24 cellular contexts compared by ENCODE assay signal in genomic region chr17:60934723-60935122, GRCh38.
"Had no signal": no experiment of that assay in that cellular context is flagged by ENCODE, and none has a peak within 500 bp of the region (broad histone marks: within the 10 kb centered on the region; RNA-seq: fewer than 3 reads in every experiment).

No MANE protein-coding gene starts in this region.

- H3K9me3 Mint-ChIP-seq: activated CD8-positive, alpha-beta T cell treated with anti-CD3 and anti-CD28 coated beads for 36 hours; activated naive CD8-positive, alpha-beta T cell treated with anti-CD3 and anti-CD28 coated beads, Interleukin-2, amount 10 ng/mL, durations not matched to agents 7 days and 5 days; activated T-cell treated with anti-CD3 and anti-CD28 coated beads, Interleukin-2, amount 50 U/mL, for 72 hours; activated T-helper 2 cell treated with anti-CD3 and anti-CD28 coated beads, Interferon-gamma antibody, Interleukin-2, Interleukin-4, amounts not matched to agents 10 μg/mL and 5 μg/mL and 100 μg/mL, durations not matched to agents 14 hours and 24 hours and 36 hours; central memory CD8-positive, alpha-beta T cell had no signal

- H3K4me3 ChIP-seq: adrenal gland had no signal

- H3K27ac ChIP-seq: adrenal gland, VCaP had no signal

- H3K36me3 Mint-ChIP-seq: activated naive CD8-positive, alpha-beta T cell treated with anti-CD3 and anti-CD28 coated beads, Interleukin-2, amount 10 ng/mL, durations not matched to agents 7 days and 5 days had no signal

- H3K27ac Mint-ChIP-seq: activated CD8-positive, alpha-beta T cell treated with anti-CD3 and anti-CD28 coated beads for 36 hours; activated naive CD8-positive, alpha-beta T cell treated with anti-CD3 and anti-CD28 coated beads, Interleukin-2, amount 10 ng/mL, durations not matched to agents 7 days and 5 days; activated T-cell treated with anti-CD3 and anti-CD28 coated beads, Interleukin-2, amount 50 U/mL, for 72 hours; activated T-helper 2 cell treated with anti-CD3 and anti-CD28 coated beads, Interferon-gamma antibody, Interleukin-2, Interleukin-4, amounts not matched to agents 10 μg/mL and 5 μg/mL and 100 μg/mL, durations not matched to agents 14 hours and 24 hours and 36 hours; T-helper 17 cell had no signal

- H3K27me3 ChIP-seq: adrenal gland had no signal

- ATAC-seq: activated CD8-positive, alpha-beta T cell treated with anti-CD3 and anti-CD28 coated beads for 36 hours; activated T-cell treated with anti-CD3 and anti-CD28 coated beads, Interleukin-2, amount 50 U/mL, for 72 hours; T-helper 17 cell had no signal

- H3K4me1 Mint-ChIP-seq: activated naive CD8-positive, alpha-beta T cell treated with anti-CD3 and anti-CD28 coated beads, Interleukin-2, amount 10 ng/mL, durations not matched to agents 7 days and 5 days; central memory CD8-positive, alpha-beta T cell had no signal

- H3K4me3 Mint-ChIP-seq: activated CD8-positive, alpha-beta T cell treated with anti-CD3 and anti-CD28 coated beads for 36 hours; activated naive CD8-positive, alpha-beta T cell treated with anti-CD3 and anti-CD28 coated beads, Interleukin-2, amount 10 ng/mL, durations not matched to agents 7 days and 5 days; activated T-cell treated with anti-CD3 and anti-CD28 coated beads, Interleukin-2, amount 50 U/mL, for 72 hours; central memory CD8-positive, alpha-beta T cell; T-helper 17 cell had no signal

- DNase-seq: activated CD4-positive, alpha-beta T cell treated with anti-CD3 and anti-CD28 coated beads for 4 hours; activated CD4-positive, CD25-positive, alpha-beta regulatory T cell; activated CD8-positive, alpha-beta memory T cell treated with anti-CD3 and anti-CD28 coated beads, Interleukin-2, amount 50 U/mL, for 4 hours; activated CD8-positive, alpha-beta T cell treated with anti-CD3 and anti-CD28 coated beads for 36 hours; activated gamma-delta T cell treated with Interleukin-2 at 50 U/mL for 16 hours; activated naive CD4-positive, alpha-beta T cell treated with anti-CD3 and anti-CD28 coated beads, Interleukin-2, amount 50 U/mL, for 16 hours; activated naive CD8-positive, alpha-beta T cell treated with anti-CD3 and anti-CD28 coated beads, Interleukin-2, amount 10 ng/mL, durations not matched to agents 7 days and 5 days; activated T-cell treated with anti-CD3 and anti-CD28 coated beads, Interleukin-2, amount 50 U/mL, for 72 hours; adrenal gland; anterior cingulate cortex; NCI-H1105 treated with DMSO at 0.1 percent for 48 hours; NCI-H1436 treated with DMSO at 0.1 percent for 48 hours; NCI-H187; NCI-H2081; NCI-H510A treated with DMSO at 0.1 percent for 48 hours; NCI-H69; NK-92 treated with Interleukin-12 subunit alpha and Interleukin-12 subunit beta, amount 100 ng/mL, for 24 hours; OCI-M1; SHP77 treated with DMSO at 0.1 percent for 48 hours; T-helper 17 cell; T-helper 9 cell had no signal

- H3K4me1 ChIP-seq: adrenal gland had no signal

- H3K36me3 ChIP-seq: adrenal gland had no signal

- H3K9me3 ChIP-seq: adrenal gland had no signal

- H3K27me3 Mint-ChIP-seq: activated CD8-positive, alpha-beta T cell treated with anti-CD3 and anti-CD28 coated beads for 36 hours; activated naive CD8-positive, alpha-beta T cell treated with anti-CD3 and anti-CD28 coated beads, Interleukin-2, amount 10 ng/mL, durations not matched to agents 7 days and 5 days; central memory CD8-positive, alpha-beta T cell; T-helper 17 cell had no signal
